ENCODE assay signal across 1 cellular context in genomic region chr16:67326472-67327309, GRCh38.
TF ChIP-seq lines count a peak whose summit lies in the region.

Gene KCTD19 (minus strand): TSS chr16:67326741. CDS start chr16:67326707, 34 bp downstream.
Gene LRRC36 (plus strand): TSS chr16:67326815. CDS start chr16:67326863, 48 bp downstream.

TF ChIP-seq in HepG2, 621 proteins besides CTCF, POLR2A, EP300 and RAD21 (continued from another document and continues in another):
- TF ChIP-seq, protein P1, sequence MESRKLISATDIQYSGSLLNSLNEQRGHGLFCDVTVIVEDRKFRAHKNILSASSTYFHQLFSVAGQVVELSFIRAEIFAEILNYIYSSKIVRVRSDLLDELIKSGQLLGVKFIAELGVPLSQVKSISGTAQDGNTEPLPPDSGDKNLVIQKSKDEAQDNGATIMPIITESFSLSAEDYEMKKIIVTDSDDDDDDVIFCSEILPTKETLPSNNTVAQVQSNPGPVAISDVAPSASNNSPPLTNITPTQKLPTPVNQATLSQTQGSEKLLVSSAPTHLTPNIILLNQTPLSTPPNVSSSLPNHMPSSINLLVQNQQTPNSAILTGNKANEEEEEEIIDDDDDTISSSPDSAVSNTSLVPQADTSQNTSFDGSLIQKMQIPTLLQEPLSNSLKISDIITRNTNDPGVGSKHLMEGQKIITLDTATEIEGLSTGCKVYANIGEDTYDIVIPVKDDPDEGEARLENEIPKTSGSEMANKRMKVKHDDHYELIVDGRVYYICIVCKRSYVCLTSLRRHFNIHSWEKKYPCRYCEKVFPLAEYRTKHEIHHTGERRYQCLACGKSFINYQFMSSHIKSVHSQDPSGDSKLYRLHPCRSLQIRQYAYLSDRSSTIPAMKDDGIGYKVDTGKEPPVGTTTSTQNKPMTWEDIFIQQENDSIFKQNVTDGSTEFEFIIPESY (CRISPR knock-in tag; IDR thresholded peaks at IDR 0.05), result no peak
- TF ChIP-seq ZNF589 (CRISPR knock-in tag; conservative IDR thresholded peaks at IDR 0.05) (no peak; the same call in 1 of the 2 replicates), KAT8 (CRISPR knock-in tag; IDR thresholded peaks at IDR 0.05) (no peak; the same call in 1 of the 2 replicates), RFX1 (IDR thresholded peaks at IDR 0.05) (no peak), SATB2 (CRISPR knock-in tag; IDR thresholded peaks at IDR 0.05) (no peak), IRF2 (CRISPR knock-in tag; IDR thresholded peaks at IDR 0.05) (no peak), ZBTB20 (CRISPR knock-in tag; IDR thresholded peaks at IDR 0.05; ENCODE audit: borderline replicate concordance, low read depth) (no peak), ZNF335 (CRISPR knock-in tag; IDR thresholded peaks at IDR 0.05) (no peak), HMGXB4 (CRISPR knock-in tag; IDR thresholded peaks at IDR 0.05; ENCODE audit: borderline replicate concordance in 1 of 2, low read depth in 1 of 2) (peak; percentile 85 to 86; a peak in 3 of 4 replicates), NCOA5 (CRISPR knock-in tag; IDR thresholded peaks at IDR 0.05) (no peak), GRHL1 (CRISPR knock-in tag; conservative IDR thresholded peaks at IDR 0.05) (no peak), MZF1 (CRISPR knock-in tag; IDR thresholded peaks at IDR 0.05; ENCODE audit: borderline replicate concordance) (no peak), ZNF629 (CRISPR knock-in tag; conservative IDR thresholded peaks at IDR 0.05) (0 out of 2 replicates have a peak, but pooled peaks have one; percentile 14), BCL6 (CRISPR knock-in tag; IDR thresholded peaks at IDR 0.05) (peak; percentile 5; the same call in 1 of the 2 replicates), ZNF292 (CRISPR knock-in tag; IDR thresholded peaks at IDR 0.05; ENCODE audit: borderline replicate concordance, low read depth) (no peak), ZNF614 (CRISPR knock-in tag; IDR thresholded peaks at IDR 0.05; ENCODE audit: borderline replicate concordance) (0 out of 2 replicates have a peak, but pooled peaks have one; percentile 26), ZNF800 (CRISPR knock-in tag; IDR thresholded peaks at IDR 0.05) (0 out of 2 replicates have a peak, but pooled peaks have one; percentile 52), FOXJ3 (CRISPR knock-in tag; IDR thresholded peaks at IDR 0.05; ENCODE audit: borderline replicate concordance) (no peak), HIVEP1 (CRISPR knock-in tag; IDR thresholded peaks at IDR 0.05) (peak; percentile 68; the same call in 1 of the 2 replicates), SYNCRIP (IDR thresholded peaks at IDR 0.05; ENCODE audit: insufficient read depth, low read depth, low read length) (no peak), ZNF761 (CRISPR knock-in tag; conservative IDR thresholded peaks at IDR 0.05) (peak; percentile 84; the same call in 1 of the 2 replicates), HOMEZ (CRISPR knock-in tag; IDR thresholded peaks at IDR 0.05; ENCODE audit: low read depth) (no peak), ZNF770 (CRISPR knock-in tag; IDR thresholded peaks at IDR 0.05) (0 out of 2 replicates have a peak, but pooled peaks have one; percentile 22), ATF6 (CRISPR knock-in tag; conservative IDR thresholded peaks at IDR 0.05) (no peak), AFF4 (CRISPR knock-in tag; IDR thresholded peaks at IDR 0.05) (no peak)
- TF ChIP-seq, protein P2, sequence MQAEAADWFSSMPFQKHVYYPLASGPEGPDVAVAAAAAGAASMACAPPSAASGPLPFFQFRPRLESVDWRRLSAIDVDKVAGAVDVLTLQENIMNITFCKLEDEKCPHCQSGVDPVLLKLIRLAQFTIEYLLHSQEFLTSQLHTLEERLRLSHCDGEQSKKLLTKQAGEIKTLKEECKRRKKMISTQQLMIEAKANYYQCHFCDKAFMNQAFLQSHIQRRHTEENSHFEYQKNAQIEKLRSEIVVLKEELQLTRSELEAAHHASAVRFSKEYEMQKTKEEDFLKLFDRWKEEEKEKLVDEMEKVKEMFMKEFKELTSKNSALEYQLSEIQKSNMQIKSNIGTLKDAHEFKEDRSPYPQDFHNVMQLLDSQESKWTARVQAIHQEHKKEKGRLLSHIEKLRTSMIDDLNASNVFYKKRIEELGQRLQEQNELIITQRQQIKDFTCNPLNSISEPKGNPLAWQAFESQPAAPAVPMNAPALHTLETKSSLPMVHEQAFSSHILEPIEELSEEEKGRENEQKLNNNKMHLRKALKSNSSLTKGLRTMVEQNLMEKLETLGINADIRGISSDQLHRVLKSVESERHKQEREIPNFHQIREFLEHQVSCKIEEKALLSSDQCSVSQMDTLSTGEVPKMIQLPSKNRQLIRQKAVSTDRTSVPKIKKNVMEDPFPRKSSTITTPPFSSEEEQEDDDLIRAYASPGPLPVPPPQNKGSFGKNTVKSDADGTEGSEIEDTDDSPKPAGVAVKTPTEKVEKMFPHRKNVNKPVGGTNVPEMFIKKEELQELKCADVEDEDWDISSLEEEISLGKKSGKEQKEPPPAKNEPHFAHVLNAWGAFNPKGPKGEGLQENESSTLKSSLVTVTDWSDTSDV (CRISPR knock-in tag; IDR thresholded peaks at IDR 0.05), result no peak
- TF ChIP-seq, protein P3, sequence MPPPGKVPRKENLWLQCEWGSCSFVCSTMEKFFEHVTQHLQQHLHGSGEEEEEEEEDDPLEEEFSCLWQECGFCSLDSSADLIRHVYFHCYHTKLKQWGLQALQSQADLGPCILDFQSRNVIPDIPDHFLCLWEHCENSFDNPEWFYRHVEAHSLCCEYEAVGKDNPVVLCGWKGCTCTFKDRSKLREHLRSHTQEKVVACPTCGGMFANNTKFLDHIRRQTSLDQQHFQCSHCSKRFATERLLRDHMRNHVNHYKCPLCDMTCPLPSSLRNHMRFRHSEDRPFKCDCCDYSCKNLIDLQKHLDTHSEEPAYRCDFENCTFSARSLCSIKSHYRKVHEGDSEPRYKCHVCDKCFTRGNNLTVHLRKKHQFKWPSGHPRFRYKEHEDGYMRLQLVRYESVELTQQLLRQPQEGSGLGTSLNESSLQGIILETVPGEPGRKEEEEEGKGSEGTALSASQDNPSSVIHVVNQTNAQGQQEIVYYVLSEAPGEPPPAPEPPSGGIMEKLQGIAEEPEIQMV (CRISPR knock-in tag; IDR thresholded peaks at IDR 0.05; ENCODE audit: low read depth), result no peak; the same call in 1 of the 2 replicates
